23 cellular contexts compared by ENCODE assay signal in the genomic region with DNA sequence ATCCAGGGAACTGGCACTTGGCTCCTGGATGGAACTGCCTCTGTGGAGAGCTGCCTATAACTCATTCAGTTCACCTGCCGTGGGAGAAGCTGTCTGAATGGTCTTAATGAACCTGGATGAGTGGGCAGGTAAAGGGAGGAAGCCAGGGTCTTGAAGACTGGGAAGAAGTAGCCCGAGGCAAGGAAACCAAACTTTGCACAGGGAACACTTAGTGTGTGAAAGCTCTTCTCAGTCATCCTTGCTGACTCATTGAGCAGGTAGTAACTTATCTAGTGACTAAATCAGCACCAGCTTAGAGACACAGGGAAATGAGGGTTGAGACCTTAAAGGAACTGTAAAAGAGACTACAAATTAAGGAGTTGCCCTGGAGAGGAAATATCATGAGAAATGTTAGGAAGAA. TPM values are rescaled to one million over a fixed set of nuclear protein-coding genes. Genes with fewer than 3 reads are reported as not detected.
A peak's percentile ranks its signal among the peaks of the same experiment; 100 is the strongest.
DNase-seq lines count a peak whose midpoint lies in the region; ATAC-seq and TF ChIP-seq lines count a peak whose summit lies in the region.
"Had no signal": no experiment of that assay in that cellular context is flagged by ENCODE, and none has a peak within 500 bp of the region (broad histone marks: within the 10 kb centered on the region; RNA-seq: fewer than 3 reads in every experiment).

No MANE protein-coding gene starts in this region.

- TF ChIP-seq CTCF in endothelial cell (IDR thresholded peaks at IDR 0.05; ENCODE audit: unreplicated experiment) = no peak
- TF ChIP-seq CTCF in nephron progenitor cell (IDR thresholded peaks at IDR 0.05) = no peak

- ATAC-seq in GM21515 (IDR thresholded peaks at IDR 0.05; ENCODE audit: unreplicated experiment) (no peak), HG02588 (IDR thresholded peaks at IDR 0.05; ENCODE audit: unreplicated experiment) (no peak)
- ATAC-seq: Panc1, upper lobe of right lung had no signal

- H3K4me1 Mint-ChIP-seq in endothelial cell (ENCODE audit: unreplicated experiment) (peaks cover 92% of the 10 kb centered on the region), nephron progenitor cell (peaks cover 62% of the 10 kb centered on the region)
- H3K4me1 Mint-ChIP-seq: activated naive CD4-positive, alpha-beta T cell treated with anti-CD3 and anti-CD28 coated beads, Interleukin-2, amount 50 U/mL, for 24 hours had no signal

- peaks cover 33% of the 10 kb centered on the region for H3K27me3 Mint-ChIP-seq in endothelial cell (ENCODE audit: unreplicated experiment)
- H3K27me3 Mint-ChIP-seq in nephron progenitor cell (ENCODE audit: low read depth, poor library complexity) = no peaks in the 10 kb centered on the region
- H3K27me3 Mint-ChIP-seq: activated naive CD4-positive, alpha-beta T cell treated with anti-CD3 and anti-CD28 coated beads, Interleukin-2, amount 50 U/mL, for 24 hours; IgD-negative memory B cell had no signal

- peaks cover 74% of the 10 kb centered on the region for H3K36me3 Mint-ChIP-seq in endothelial cell (ENCODE audit: low read depth, unreplicated experiment)
- H3K36me3 Mint-ChIP-seq in nephron progenitor cell (ENCODE audit: low read depth) = peaks cover 10% of the 10 kb centered on the region

- H3K9me3 Mint-ChIP-seq in endothelial cell (ENCODE audit: unreplicated experiment) (no peaks in the 10 kb centered on the region), nephron progenitor cell (no peaks in the 10 kb centered on the region)
- H3K9me3 Mint-ChIP-seq: activated naive CD4-positive, alpha-beta T cell treated with anti-CD3 and anti-CD28 coated beads, Interleukin-2, amount 50 U/mL, for 24 hours; IgD-negative memory B cell had no signal

- H3K27ac Mint-ChIP-seq in endothelial cell (ENCODE audit: unreplicated experiment) (peak overlapping the region; percentile 44), nephron progenitor cell (peak overlapping the region; percentile 40)
- H3K27ac Mint-ChIP-seq: activated naive CD4-positive, alpha-beta T cell treated with anti-CD3 and anti-CD28 coated beads, Interleukin-2, amount 50 U/mL, for 24 hours; IgD-negative memory B cell had no signal

- peak; percentile 67 for DNase-seq in Daoy (ENCODE audit: low read depth)
- peak; percentile 93 for DNase-seq in M059J (ENCODE audit: low read depth)
- DNase-seq in endothelial cell (ENCODE audit: low spot score) = no peak
- no peak for DNase-seq in nephron progenitor cell
- DNase-seq in NCI-H1417 treated with DMSO at 0.1 percent for 48 hours (lab: John Stamatoyannopoulos, UW) = no peak
- DNase-seq in germinal center (ENCODE audit: low spot score) = no peak
- DNase-seq: activated CD4-positive, CD25-positive, alpha-beta regulatory T cell treated with anti-CD3 and anti-CD28 coated beads, Interleukin-2, amount 50 U/mL, for 72 hours; activated CD8-positive, alpha-beta memory T cell treated with anti-CD3 and anti-CD28 coated beads, Interleukin-2, amount 50 U/mL, for 48 hours; AML-193; DMS 273 treated with DMSO at 0.1 percent for 48 hours; effector CD4-positive, alpha-beta T cell; foreskin melanocyte; NCI-H1417; NCI-H524; nucleus accumbens; stimulated activated CD4-positive, alpha-beta T cell treated with anti-CD3 and anti-CD28 coated beads, Interleukin-4, amount 100 ng/mL, for 24 hours; T-helper 2 cell; upper lobe of right lung had no signal

- H3K4me3 Mint-ChIP-seq in endothelial cell (ENCODE audit: unreplicated experiment) (peak overlapping the region; percentile 40), nephron progenitor cell (no peak overlapping the region)
- H3K4me3 Mint-ChIP-seq: activated naive CD4-positive, alpha-beta T cell treated with anti-CD3 and anti-CD28 coated beads, Interleukin-2, amount 50 U/mL, for 24 hours had no signal

RNA-seq across cellular contexts. Expression of a gene that starts 9.9 kb away (rescaled TPM):
- 0.51 and 1.4 TPM in 2 replicates for total RNA-seq in Daoy (2014; rRNA removed; shearing (Covaris generic))
- total RNA-seq in M059J (2014; rRNA removed; shearing (Covaris generic)) = 0.39 TPM in 1 of 2 replicates, not detected in the other
- total RNA-seq in endothelial cell (ENCODE audit: unreplicated experiment) = 297 TPM

Comparison
In these comparisons a context has a peak if more than half of its experiments do, and no peak if none do; other contexts are left out.
1. DNase-seq: peak in Daoy (single experiment) and M059J (single experiment); none in endothelial cell (single experiment), nephron progenitor cell (single experiment), NCI-H1417 treated with DMSO at 0.1 percent for 48 hours (single experiment) and germinal center (single experiment).
2. RNA of a gene that starts 9.9 kb away (total RNA-seq): 297 TPM in endothelial cell (single experiment); 0.51 to 1.4 TPM in Daoy and 0.39 TPM in M059J; every median in the first group is over 100 times any median in the second.